Comparison of ENCODE assay signal across 3 cellular contexts in genomic region chr5:104661256-104661655, GRCh38.
"Had no signal": no experiment of that assay in that cellular context is flagged by ENCODE, and none has a peak within 500 bp of the region (broad histone marks: within the 10 kb centered on the region; RNA-seq: fewer than 3 reads in every experiment).

No MANE protein-coding gene starts in this region.

- H3K4me3 ChIP-seq: GM12878 had no signal

- DNase-seq: GDM1, GF-D8 had no signal

- ATAC-seq: GM12878 had no signal
